In the genomic region with DNA sequence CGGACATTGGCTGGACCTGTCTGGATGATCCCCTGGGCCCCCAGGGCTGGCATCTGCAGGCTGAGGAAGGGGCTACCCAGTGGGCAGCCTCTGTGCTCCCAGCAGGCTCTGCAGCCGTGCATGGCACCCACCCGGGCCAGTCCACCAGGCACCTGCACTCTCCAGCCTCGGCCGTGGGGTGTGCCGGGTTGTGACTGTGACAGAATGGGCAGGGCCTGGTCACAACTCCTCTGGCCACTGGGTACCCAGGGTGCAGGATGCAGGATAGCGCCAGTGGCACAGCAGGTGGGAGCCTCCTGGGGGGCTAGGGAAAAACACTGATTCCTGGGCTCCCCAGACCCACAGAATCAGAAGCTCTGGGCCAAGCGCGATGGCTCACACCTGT, we compare ENCODE assay signal across 22 cellular contexts. TPM values are rescaled to one million over a fixed set of nuclear protein-coding genes. Genes with fewer than 3 reads are reported as not detected.
DNase-seq lines count a peak whose midpoint lies in the region; ATAC-seq, FAIRE-seq and TF ChIP-seq lines count a peak whose summit lies in the region.
"Had no signal": no experiment of that assay in that cellular context is flagged by ENCODE, and none has a peak within 500 bp of the region (broad histone marks: within the 10 kb centered on the region; RNA-seq: fewer than 3 reads in every experiment).

No MANE protein-coding gene starts in this region.

- FAIRE-seq in HepG2 (lab: Jason Lieb, UNC): no peak
- FAIRE-seq: A204.1 had no signal

- in situ Hi-C loops in HepG2 (cut with HindIII; ENCODE audit: extremely low pct_ligation_motif_present, low pct_unique_long_range_greater_than_20kb): no loop called here

- H3K36me3 ChIP-seq in HepG2 (replicated peaks in 1 of 2; ENCODE audit: control insufficient read depth in 1 of 2, insufficient read depth in 2 of 2, low read length in 2 of 2): no peaks in the 10 kb centered on the region
- H3K36me3 ChIP-seq in right lobe of liver: no peaks in the 10 kb centered on the region

- ATAC-seq in HepG2: peak; percentile 5; the same call in 2 of the 3 replicates
- no peak for ATAC-seq in right lobe of liver
- peak; percentile 12 for ATAC-seq in esophagus mucosa
- peak; percentile 24 for ATAC-seq in stimulated activated effector memory CD8-positive, alpha-beta T cell treated with anti-CD3 and anti-CD28 coated beads, Interleukin-12 subunit alpha, Interleukin-12 subunit beta, amount 100 ng/mL, for 72 hours
- ATAC-seq in HG02885 (IDR thresholded peaks at IDR 0.05; ENCODE audit: poor library complexity, unreplicated experiment): no peak
- ATAC-seq in GM19397 (IDR thresholded peaks at IDR 0.05; ENCODE audit: unreplicated experiment): no peak
- ATAC-seq: GM23338 had no signal

- H4K20me1 ChIP-seq in HepG2 (ENCODE audit: insufficient read depth, low read length): no peaks in the 10 kb centered on the region

- H3K27me3 ChIP-seq in HepG2 (ENCODE audit: control insufficient read depth in 1 of 2, insufficient read depth in 2 of 2, low read length in 2 of 2) (no peaks in the 10 kb centered on the region; a peak in 1 of 5 replicates), right lobe of liver (no peaks in the 10 kb centered on the region)

- H3K4me3 ChIP-seq in HepG2 (replicated peaks in 1 of 3; ENCODE audit: insufficient read depth in 1 of 3, low read depth in 2 of 3, low read length in 3 of 3): no peak overlapping the region
- H3K4me3 ChIP-seq in right lobe of liver: no peak overlapping the region
- H3K4me3 ChIP-seq: GM23338, SK-N-MC had no signal

- CTCF ChIA-PET in HepG2 (lab: Yijun Ruan, JAX; ENCODE audit: low intra/inter-chr PET ratio, low total read pairs) (no interaction called here), RWPE1 (lab: Yijun Ruan, JAX) (no interaction called here)

- TF ChIP-seq EP300 in HepG2 (IDR thresholded peaks at IDR 0.05; ENCODE audit: low read depth in 2 of 2, low read length in 2 of 2) (no peak), HepG2 (CRISPR knock-in tag; IDR thresholded peaks at IDR 0.05; ENCODE audit: borderline replicate concordance) (no peak)

- no peak overlapping the region for H3K9ac ChIP-seq in HepG2 (ENCODE audit: insufficient read depth, low read depth, low read length)

- H3K4me1 ChIP-seq in HepG2 (ENCODE audit: insufficient read depth, low read length): peaks cover 24% of the 10 kb centered on the region
- peaks cover 0 to 3% (median 0%) of the 10 kb centered on the region in 4 donors for H3K4me1 ChIP-seq in right lobe of liver

- no peaks in the 10 kb centered on the region for H3K9me3 Mint-ChIP-seq in stimulated activated effector memory CD8-positive, alpha-beta T cell treated with anti-CD3 and anti-CD28 coated beads, Interleukin-12 subunit alpha, Interleukin-12 subunit beta, amount 100 ng/mL, for 72 hours
- H3K9me3 Mint-ChIP-seq: CD14-positive monocyte, GM23338 had no signal

- no peak for TF ChIP-seq POLR2A in HepG2 (IDR thresholded peaks at IDR 0.05; ENCODE audit: insufficient read depth in 1 of 2, low read depth in 2 of 2, low read length in 2 of 2)
- TF ChIP-seq POLR2A in right lobe of liver (IDR thresholded peaks at IDR 0.05): no peak

- DNase-seq in HepG2 (ENCODE audit: low spot score) (no peak), right lobe of liver (no peak), RWPE1 (ENCODE audit: low spot score) (no peak), DMS 273 (lab: John Stamatoyannopoulos, UW; ENCODE audit: unreplicated experiment) (no peak)
- no peak for DNase-seq in stimulated activated effector memory CD8-positive, alpha-beta T cell treated with anti-CD3 and anti-CD28 coated beads, Interleukin-12 subunit alpha, Interleukin-12 subunit beta, amount 100 ng/mL, for 72 hours (ENCODE audit: low spot score in 2 of 2)
- DNase-seq: Karpas-422, MV-4-11, NCI-H1105 treated with DMSO at 0.1 percent for 48 hours, NCI-H1694, NCI-H2081, NCI-H2171, NCI-H524 treated with DMSO at 0.1 percent for 48 hours, OCI-M1, SHP77 had no signal

- POLR2A ChIA-PET in HepG2 (lab: Yijun Ruan, JAX) (no interaction called here), RWPE1 (lab: Yijun Ruan, JAX; ENCODE audit: low non-redundant PET) (no interaction called here)

- BruUV-seq in HepG2 (replicated peaks; lab: Mats Ljungman, UMichigan): no TSS peak

- H3K4me2 ChIP-seq in HepG2 (ENCODE audit: low read depth, low read length): no peak overlapping the region
- H3K4me2 ChIP-seq: GM23338 had no signal

- H3K27ac ChIP-seq in HepG2 (ENCODE audit: extremely low read length, insufficient read depth, low read length) (no peak overlapping the region), right lobe of liver (no peak overlapping the region), RWPE1 (peak overlapping the region; percentile 64)
- H3K27ac ChIP-seq: SK-N-MC had no signal

- 100% methylated on average over 2 of the region's 9 CpGs for WGBS in HepG2 (ENCODE audit: low lambda C conversion rate)
- no CpG with 5 or more reads among the region's 9 CpGs for WGBS in right lobe of liver (ENCODE audit: insufficient coverage, low coverage, low lambda C conversion rate, missing lambda C conversion rate)

- H3K36me3 Mint-ChIP-seq in stimulated activated effector memory CD8-positive, alpha-beta T cell treated with anti-CD3 and anti-CD28 coated beads, Interleukin-12 subunit alpha, Interleukin-12 subunit beta, amount 100 ng/mL, for 72 hours: peaks cover 16% of the 10 kb centered on the region

- H2AFZ ChIP-seq in HepG2 (ENCODE audit: low read length): no peak overlapping the region
- H2AFZ ChIP-seq: GM23338 had no signal

- intact Hi-C loops in HepG2 (cut with micrococcal nuclease; ENCODE audit: unreplicated experiment) (no loop called here), right lobe of liver (cut with DNase I) (no loop called here)

- TF ChIP-seq CTCF in HepG2 (CRISPR knock-in tag; IDR thresholded peaks at IDR 0.05): no peak
- TF ChIP-seq CTCF in right lobe of liver (IDR thresholded peaks at IDR 0.05): no peak
- no peak for TF ChIP-seq CTCF in RWPE1 (conservative IDR thresholded peaks at IDR 0.05; ENCODE audit: low read depth)

- no peaks in the 10 kb centered on the region for H3K9me3 ChIP-seq in HepG2 (ENCODE audit: low read length)
- H3K9me3 ChIP-seq in right lobe of liver: no peaks in the 10 kb centered on the region

- no peaks in the 10 kb centered on the region for H3K79me2 ChIP-seq in HepG2 (ENCODE audit: insufficient read depth, low read length)

- no peak for TF ChIP-seq RAD21 in HepG2 (CRISPR knock-in tag; IDR thresholded peaks at IDR 0.05)

- no peak overlapping the region for H3K4me3 Mint-ChIP-seq in stimulated activated effector memory CD8-positive, alpha-beta T cell treated with anti-CD3 and anti-CD28 coated beads, Interleukin-12 subunit alpha, Interleukin-12 subunit beta, amount 100 ng/mL, for 72 hours
- H3K4me3 Mint-ChIP-seq: B cell, CD14-positive monocyte, GM23338 had no signal

- peaks cover 6% of the 10 kb centered on the region for H3K4me1 Mint-ChIP-seq in stimulated activated effector memory CD8-positive, alpha-beta T cell treated with anti-CD3 and anti-CD28 coated beads, Interleukin-12 subunit alpha, Interleukin-12 subunit beta, amount 100 ng/mL, for 72 hours

- H3K27ac Mint-ChIP-seq in stimulated activated effector memory CD8-positive, alpha-beta T cell treated with anti-CD3 and anti-CD28 coated beads, Interleukin-12 subunit alpha, Interleukin-12 subunit beta, amount 100 ng/mL, for 72 hours: no peak overlapping the region
- H3K27ac Mint-ChIP-seq: B cell, CD14-positive monocyte, GM23338 had no signal

RNA-seq across cellular contexts. Expression of a gene that starts 10.0 kb away (rescaled TPM):
- total RNA-seq in HepG2 (2016; rRNA removed; fragmentation: Illumina TruSeq; extraction: Trizol): not detected in 2 replicates
- not detected in 2 replicates for total RNA-seq in HepG2 (2016; cell fraction: cytosol; rRNA removed; fragmentation: Illumina TruSeq; extraction: Trizol; ENCODE audit: low read depth)
- not detected in 2 replicates for total RNA-seq in HepG2 (2016; cell fraction: insoluble cytoplasmic fraction; rRNA removed; fragmentation: Illumina TruSeq; extraction: Trizol)
- total RNA-seq in HepG2 (2016; cell fraction: membrane; rRNA removed; fragmentation: Illumina TruSeq; extraction: Trizol): not detected in 2 replicates
- total RNA-seq in HepG2 (2016; cell fraction: nucleus; rRNA removed; fragmentation: Illumina TruSeq; extraction: Trizol): not detected in 2 replicates
- not detected in 2 replicates for polyA plus RNA-seq in HepG2 (2011; rRNA removed)
- 0.07 TPM in 1 of 2 replicates, not detected in the other for polyA plus RNA-seq in HepG2 (2011; cell fraction: cytosol; rRNA removed)
- 0.12 and 0.16 TPM in 2 replicates for polyA plus RNA-seq in HepG2 (2011; cell fraction: nucleus; rRNA removed)
- not detected in 2 replicates for polyA plus RNA-seq in HepG2 (2012)
- polyA plus RNA-seq in HepG2 (2016; cell fraction: cytosol; fragmentation: Illumina TruSeq; extraction: Trizol; ENCODE audit: low read depth): not detected in 2 replicates
- not detected in 2 replicates for polyA plus RNA-seq in HepG2 (2016; cell fraction: insoluble cytoplasmic fraction; fragmentation: Illumina TruSeq; extraction: Trizol; ENCODE audit: low read depth)
- not detected in 2 replicates for polyA plus RNA-seq in HepG2 (2016; cell fraction: membrane; fragmentation: Illumina TruSeq; extraction: Trizol; ENCODE audit: low read depth)
- polyA plus RNA-seq in HepG2 (2016; cell fraction: nucleus; fragmentation: Illumina TruSeq; extraction: Trizol; ENCODE audit: insufficient read depth, low read depth): not detected in 2 replicates
- 1.4 TPM in 1 of 2 replicates, not detected in the other for polyA minus RNA-seq in HepG2 (2011; rRNA and poly(A)+ RNA removed; ENCODE audit: low replicate concordance)
- polyA minus RNA-seq in HepG2 (2011; cell fraction: cytosol; rRNA and poly(A)+ RNA removed): not detected in 2 replicates
- not detected in 2 replicates for polyA minus RNA-seq in HepG2 (2011; cell fraction: nucleus; rRNA and poly(A)+ RNA removed)
- 10 to 100 TPM in 2 of 6 experiments, 1 to 10 TPM in 4; 4.8 to 14.3 (median 9.4) TPM for total RNA-seq in right lobe of liver
- 4.8 TPM for total RNA-seq in esophagus mucosa

RNA-seq across cellular contexts. Expression of a gene that starts 37.1 kb away (rescaled TPM):
- total RNA-seq in HepG2 (2016; rRNA removed; fragmentation: Illumina TruSeq; extraction: Trizol) (6.4 and 9.1 TPM in 2 replicates), right lobe of liver (10 to 100 TPM; 15.3 to 35.1 (median 24.8) TPM), esophagus mucosa (11.2 TPM)
- 29.8 and 30.7 TPM in 2 replicates for total RNA-seq in HepG2 (2016; cell fraction: cytosol; rRNA removed; fragmentation: Illumina TruSeq; extraction: Trizol; ENCODE audit: low read depth)
- 7.4 and 8.8 TPM in 2 replicates for total RNA-seq in HepG2 (2016; cell fraction: insoluble cytoplasmic fraction; rRNA removed; fragmentation: Illumina TruSeq; extraction: Trizol)
- total RNA-seq in HepG2 (2016; cell fraction: membrane; rRNA removed; fragmentation: Illumina TruSeq; extraction: Trizol): 40.6 and 43.0 TPM in 2 replicates
- total RNA-seq in HepG2 (2016; cell fraction: nucleus; rRNA removed; fragmentation: Illumina TruSeq; extraction: Trizol): 4.2 and 4.8 TPM in 2 replicates
- 36.3 and 37.0 TPM in 2 replicates for polyA plus RNA-seq in HepG2 (2011; rRNA removed)
- 27.2 and 34.8 TPM in 2 replicates for polyA plus RNA-seq in HepG2 (2011; cell fraction: cytosol; rRNA removed)
- polyA plus RNA-seq in HepG2 (2011; cell fraction: nucleus; rRNA removed): 16.8 and 18.8 TPM in 2 replicates
- polyA plus RNA-seq in HepG2 (2012): 18.3 and 24.5 TPM in 2 replicates
- polyA plus RNA-seq in HepG2 (2016; cell fraction: cytosol; fragmentation: Illumina TruSeq; extraction: Trizol; ENCODE audit: low read depth): 89.1 and 102 TPM in 2 replicates
- polyA plus RNA-seq in HepG2 (2016; cell fraction: insoluble cytoplasmic fraction; fragmentation: Illumina TruSeq; extraction: Trizol; ENCODE audit: low read depth): 21.6 and 26.7 TPM in 2 replicates
- 106 and 124 TPM in 2 replicates for polyA plus RNA-seq in HepG2 (2016; cell fraction: membrane; fragmentation: Illumina TruSeq; extraction: Trizol; ENCODE audit: low read depth)
- 18.5 and 20.8 TPM in 2 replicates for polyA plus RNA-seq in HepG2 (2016; cell fraction: nucleus; fragmentation: Illumina TruSeq; extraction: Trizol; ENCODE audit: insufficient read depth, low read depth)
- 17.5 and 24.9 TPM in 2 replicates for polyA minus RNA-seq in HepG2 (2011; rRNA and poly(A)+ RNA removed; ENCODE audit: low replicate concordance)
- polyA minus RNA-seq in HepG2 (2011; cell fraction: cytosol; rRNA and poly(A)+ RNA removed): 11.3 and 15.3 TPM in 2 replicates
- polyA minus RNA-seq in HepG2 (2011; cell fraction: nucleus; rRNA and poly(A)+ RNA removed): 2.2 and 3.4 TPM in 2 replicates

RNA-seq across cellular contexts. Expression of a gene that starts 43.6 kb away (rescaled TPM):
- total RNA-seq in HepG2 (2016; rRNA removed; fragmentation: Illumina TruSeq; extraction: Trizol) (1.9 and 3.4 TPM in 2 replicates), right lobe of liver (10 to 100 TPM in 5 of 6 experiments, 1 to 10 TPM in 1; 9.8 to 25.2 (median 17.7) TPM), esophagus mucosa (9.2 TPM)
- total RNA-seq in HepG2 (2016; cell fraction: cytosol; rRNA removed; fragmentation: Illumina TruSeq; extraction: Trizol; ENCODE audit: low read depth): 3.4 and 4.1 TPM in 2 replicates
- 1.8 and 4.3 TPM in 2 replicates for total RNA-seq in HepG2 (2016; cell fraction: insoluble cytoplasmic fraction; rRNA removed; fragmentation: Illumina TruSeq; extraction: Trizol)
- total RNA-seq in HepG2 (2016; cell fraction: membrane; rRNA removed; fragmentation: Illumina TruSeq; extraction: Trizol): 2.4 and 3.4 TPM in 2 replicates
- 3.8 and 4.3 TPM in 2 replicates for total RNA-seq in HepG2 (2016; cell fraction: nucleus; rRNA removed; fragmentation: Illumina TruSeq; extraction: Trizol)
- polyA plus RNA-seq in HepG2 (2011; rRNA removed): 11.6 and 15.7 TPM in 2 replicates
- polyA plus RNA-seq in HepG2 (2011; cell fraction: cytosol; rRNA removed): 6.4 and 7.4 TPM in 2 replicates
- 29.1 and 39.0 TPM in 2 replicates for polyA plus RNA-seq in HepG2 (2011; cell fraction: nucleus; rRNA removed)
- polyA plus RNA-seq in HepG2 (2012): 3.4 and 4.8 TPM in 2 replicates
- 2.3 and 3.2 TPM in 2 replicates for polyA plus RNA-seq in HepG2 (2016; cell fraction: cytosol; fragmentation: Illumina TruSeq; extraction: Trizol; ENCODE audit: low read depth)
- 2.9 and 3.5 TPM in 2 replicates for polyA plus RNA-seq in HepG2 (2016; cell fraction: insoluble cytoplasmic fraction; fragmentation: Illumina TruSeq; extraction: Trizol; ENCODE audit: low read depth)
- polyA plus RNA-seq in HepG2 (2016; cell fraction: membrane; fragmentation: Illumina TruSeq; extraction: Trizol; ENCODE audit: low read depth): 3.3 and 3.4 TPM in 2 replicates
- 16.6 and 21.1 TPM in 2 replicates for polyA plus RNA-seq in HepG2 (2016; cell fraction: nucleus; fragmentation: Illumina TruSeq; extraction: Trizol; ENCODE audit: insufficient read depth, low read depth)
- polyA minus RNA-seq in HepG2 (2011; rRNA and poly(A)+ RNA removed; ENCODE audit: low replicate concordance): 19.2 and 110 TPM in 2 replicates
- 2.4 and 4.4 TPM in 2 replicates for polyA minus RNA-seq in HepG2 (2011; cell fraction: cytosol; rRNA and poly(A)+ RNA removed)
- polyA minus RNA-seq in HepG2 (2011; cell fraction: nucleus; rRNA and poly(A)+ RNA removed): 4.8 and 5.9 TPM in 2 replicates

RNA-seq across cellular contexts. Expression of a gene that starts 56.7 kb away (rescaled TPM):
- 11.1 and 28.2 TPM in 2 replicates for total RNA-seq in HepG2 (2016; rRNA removed; fragmentation: Illumina TruSeq; extraction: Trizol)
- 6.7 and 9.9 TPM in 2 replicates for total RNA-seq in HepG2 (2016; cell fraction: cytosol; rRNA removed; fragmentation: Illumina TruSeq; extraction: Trizol; ENCODE audit: low read depth)
- 7.3 and 24.9 TPM in 2 replicates for total RNA-seq in HepG2 (2016; cell fraction: insoluble cytoplasmic fraction; rRNA removed; fragmentation: Illumina TruSeq; extraction: Trizol)
- total RNA-seq in HepG2 (2016; cell fraction: membrane; rRNA removed; fragmentation: Illumina TruSeq; extraction: Trizol): 9.5 and 10.2 TPM in 2 replicates
- 39.4 and 51.4 TPM in 2 replicates for total RNA-seq in HepG2 (2016; cell fraction: nucleus; rRNA removed; fragmentation: Illumina TruSeq; extraction: Trizol)
- 24.9 and 28.4 TPM in 2 replicates for polyA plus RNA-seq in HepG2 (2011; rRNA removed)
- polyA plus RNA-seq in HepG2 (2011; cell fraction: cytosol; rRNA removed): 8.4 and 14.6 TPM in 2 replicates
- 192 and 272 TPM in 2 replicates for polyA plus RNA-seq in HepG2 (2011; cell fraction: nucleus; rRNA removed)
- polyA plus RNA-seq in HepG2 (2012): 22.0 and 47.4 TPM in 2 replicates
- 4.0 and 4.8 TPM in 2 replicates for polyA plus RNA-seq in HepG2 (2016; cell fraction: cytosol; fragmentation: Illumina TruSeq; extraction: Trizol; ENCODE audit: low read depth)
- polyA plus RNA-seq in HepG2 (2016; cell fraction: insoluble cytoplasmic fraction; fragmentation: Illumina TruSeq; extraction: Trizol; ENCODE audit: low read depth): 9.1 and 14.0 TPM in 2 replicates
- 4.9 and 7.2 TPM in 2 replicates for polyA plus RNA-seq in HepG2 (2016; cell fraction: membrane; fragmentation: Illumina TruSeq; extraction: Trizol; ENCODE audit: low read depth)
- polyA plus RNA-seq in HepG2 (2016; cell fraction: nucleus; fragmentation: Illumina TruSeq; extraction: Trizol; ENCODE audit: insufficient read depth, low read depth): 115 and 120 TPM in 2 replicates
- polyA minus RNA-seq in HepG2 (2011; rRNA and poly(A)+ RNA removed; ENCODE audit: low replicate concordance): 20.0 and 49.5 TPM in 2 replicates
- polyA minus RNA-seq in HepG2 (2011; cell fraction: cytosol; rRNA and poly(A)+ RNA removed): 21.5 and 23.2 TPM in 2 replicates
- 37.4 and 52.5 TPM in 2 replicates for polyA minus RNA-seq in HepG2 (2011; cell fraction: nucleus; rRNA and poly(A)+ RNA removed)
- 10 to 100 TPM; 38.7 to 61.8 (median 46.5) TPM for total RNA-seq in right lobe of liver
- 48.1 TPM for total RNA-seq in esophagus mucosa

Comparison
In these comparisons a context has a peak if more than half of its experiments do, and no peak if none do; other contexts are left out.
1. ATAC-seq: peak in HepG2 (single experiment), esophagus mucosa (single experiment) and stimulated activated effector memory CD8-positive, alpha-beta T cell treated with anti-CD3 and anti-CD28 coated beads, Interleukin-12 subunit alpha, Interleukin-12 subunit beta, amount 100 ng/mL, for 72 hours (single experiment); none in right lobe of liver (0 of 4), HG02885 (single experiment) and GM19397 (single experiment).